Comparison of ENCODE assay signal across 23 cellular contexts in the genomic region with DNA sequence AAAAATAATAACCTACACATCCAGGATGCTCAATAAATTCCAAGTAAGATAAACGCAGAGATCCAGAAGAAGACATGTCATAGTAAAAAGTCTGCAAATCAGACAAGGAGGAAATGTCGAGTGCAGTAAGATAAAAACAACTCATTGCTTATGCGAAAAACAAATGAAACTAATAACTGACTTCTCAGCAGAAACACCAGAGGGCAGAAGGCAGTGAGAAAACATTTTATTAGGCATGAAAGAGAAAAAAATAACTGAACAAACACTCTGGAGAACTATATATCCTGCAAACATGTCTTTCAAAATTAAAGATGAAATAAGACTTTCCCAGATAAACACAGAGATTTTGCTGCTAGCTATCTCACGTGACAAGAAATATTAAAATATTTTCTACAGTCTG.
DNase-seq lines count a peak whose midpoint lies in the region; ATAC-seq, FAIRE-seq and TF ChIP-seq lines count a peak whose summit lies in the region.
"Had no signal": no experiment of that assay in that cellular context is flagged by ENCODE, and none has a peak within 500 bp of the region (broad histone marks: within the 10 kb centered on the region; RNA-seq: fewer than 3 reads in every experiment).

No MANE protein-coding gene starts in this region.

- no peaks in the 10 kb centered on the region for H3K27me3 ChIP-seq in bronchial epithelial cell (ENCODE audit: control insufficient read depth, insufficient read depth, low read length)
- H3K27me3 ChIP-seq: BE2C, body of pancreas, heart left ventricle, pancreas, uterus had no signal

- peaks cover 7% of the 10 kb centered on the region for H3K9me3 Mint-ChIP-seq in neural crest cell
- H3K9me3 Mint-ChIP-seq in natural killer cell treated with Interleukin-12 subunit alpha and Interleukin-12 subunit beta and Interleukin-15 and Interleukin-18, amount 100 ng/mL, for 72 hours, result no peaks in the 10 kb centered on the region
- H3K9me3 Mint-ChIP-seq: activated naive CD4-positive, alpha-beta T cell treated with anti-CD3 and anti-CD28 coated beads for 36 hours had no signal

- no peaks in the 10 kb centered on the region for H3K36me3 ChIP-seq in bronchial epithelial cell (ENCODE audit: control insufficient read depth, insufficient read depth, low read length)
- H3K36me3 ChIP-seq: BE2C, heart left ventricle, pancreas, uterus had no signal

- H3K27ac Mint-ChIP-seq in neural crest cell (ENCODE audit: unreplicated experiment), result no peak overlapping the region
- H3K27ac Mint-ChIP-seq in natural killer cell treated with Interleukin-12 subunit alpha and Interleukin-12 subunit beta and Interleukin-15 and Interleukin-18, amount 100 ng/mL, for 72 hours, result no peak overlapping the region
- H3K27ac Mint-ChIP-seq: activated naive CD4-positive, alpha-beta T cell treated with anti-CD3 and anti-CD28 coated beads for 36 hours had no signal

- TF ChIP-seq EP300 in Ishikawa (IDR thresholded peaks at IDR 0.05; ENCODE audit: borderline replicate concordance), result no peak

- TF ChIP-seq CTCF in AG10803 (conservative IDR thresholded peaks at IDR 0.05; ENCODE audit: low read length), result peak; percentile 45
- TF ChIP-seq CTCF in bronchial epithelial cell (IDR thresholded peaks at IDR 0.05; ENCODE audit: insufficient read depth, low read length, severe bottlenecking), result peak; percentile 4
- peak; percentile 31 for TF ChIP-seq CTCF in neural crest cell (conservative IDR thresholded peaks at IDR 0.05)

- H3K4me3 ChIP-seq in AG10803 (ENCODE audit: low read length) (no peak overlapping the region), bronchial epithelial cell (ENCODE audit: low read depth, low read length) (no peak overlapping the region)
- H3K4me3 ChIP-seq: body of pancreas, heart left ventricle, pancreas, uterus had no signal

- DNase-seq in AG10803 (ENCODE audit: low read depth) (no peak), bronchial epithelial cell (ENCODE audit: low read depth) (peak; percentile 7), neural crest cell (ENCODE audit: low read depth, low spot score) (no peak), germinal center (ENCODE audit: low spot score) (no peak), superior temporal gyrus (ENCODE audit: extremely low spot score) (no peak), GM19240 (ENCODE audit: insufficient read length, low spot score) (no peak)
- no peak for DNase-seq in natural killer cell treated with Interleukin-12 subunit alpha and Interleukin-12 subunit beta and Interleukin-15 and Interleukin-18, amount 100 ng/mL, for 72 hours (ENCODE audit: low spot score)
- DNase-seq: activated CD4-positive, alpha-beta T cell treated with anti-CD3 and anti-CD28 coated beads, Interleukin-2, amount 50 U/mL, for 4 hours; activated naive CD4-positive, alpha-beta T cell treated with anti-CD3 and anti-CD28 coated beads for 36 hours; BE2C; body of pancreas; dermis blood vessel endothelial cell; heart left ventricle; islet precursor cell; NCI-H1694 treated with DMSO at 0.1 percent for 48 hours; NCI-H226; pancreas; RPMI8226; small intestine; stimulated activated CD4-positive, alpha-beta T cell treated with anti-CD3 and anti-CD28 coated beads, Interleukin-4, amount 100 ng/mL, for 4 hours; uterus had no signal

- ATAC-seq in natural killer cell treated with Interleukin-12 subunit alpha and Interleukin-12 subunit beta and Interleukin-15 and Interleukin-18, amount 100 ng/mL, for 72 hours, result no peak
- ATAC-seq: body of pancreas, heart left ventricle, pancreas had no signal

- TF ChIP-seq RAD21 in Ishikawa (IDR thresholded peaks at IDR 0.05; ENCODE audit: low read depth), result peak; percentile 15; the same call in 1 of the 2 replicates

- no peaks in the 10 kb centered on the region for H3K27me3 Mint-ChIP-seq in neural crest cell (ENCODE audit: low read depth)
- no peaks in the 10 kb centered on the region for H3K27me3 Mint-ChIP-seq in natural killer cell treated with Interleukin-12 subunit alpha and Interleukin-12 subunit beta and Interleukin-15 and Interleukin-18, amount 100 ng/mL, for 72 hours

- no peak overlapping the region for H3K4me3 Mint-ChIP-seq in neural crest cell
- no peak overlapping the region for H3K4me3 Mint-ChIP-seq in natural killer cell treated with Interleukin-12 subunit alpha and Interleukin-12 subunit beta and Interleukin-15 and Interleukin-18, amount 100 ng/mL, for 72 hours
- H3K4me3 Mint-ChIP-seq: activated naive CD4-positive, alpha-beta T cell treated with anti-CD3 and anti-CD28 coated beads for 36 hours had no signal

- FAIRE-seq in bronchial epithelial cell (lab: Jason Lieb, UNC), result no peak
- FAIRE-seq: G401.6, pancreas had no signal

- peaks cover 7% of the 10 kb centered on the region for H3K4me1 Mint-ChIP-seq in neural crest cell
- H3K4me1 Mint-ChIP-seq in natural killer cell treated with Interleukin-12 subunit alpha and Interleukin-12 subunit beta and Interleukin-15 and Interleukin-18, amount 100 ng/mL, for 72 hours (ENCODE audit: low read depth in 2 of 2), result no peaks in the 10 kb centered on the region

- H3K36me3 Mint-ChIP-seq in neural crest cell (ENCODE audit: low read depth), result peaks cover 3% of the 10 kb centered on the region
- H3K36me3 Mint-ChIP-seq in natural killer cell treated with Interleukin-12 subunit alpha and Interleukin-12 subunit beta and Interleukin-15 and Interleukin-18, amount 100 ng/mL, for 72 hours, result no peaks in the 10 kb centered on the region

TF ChIP-seq in Ishikawa, 13 proteins besides CTCF, POLR2A, EP300 and RAD21:
- no peak for TF ChIP-seq EGR1 (IDR thresholded peaks at IDR 0.05)
- TF ChIP-seq, protein P1, sequence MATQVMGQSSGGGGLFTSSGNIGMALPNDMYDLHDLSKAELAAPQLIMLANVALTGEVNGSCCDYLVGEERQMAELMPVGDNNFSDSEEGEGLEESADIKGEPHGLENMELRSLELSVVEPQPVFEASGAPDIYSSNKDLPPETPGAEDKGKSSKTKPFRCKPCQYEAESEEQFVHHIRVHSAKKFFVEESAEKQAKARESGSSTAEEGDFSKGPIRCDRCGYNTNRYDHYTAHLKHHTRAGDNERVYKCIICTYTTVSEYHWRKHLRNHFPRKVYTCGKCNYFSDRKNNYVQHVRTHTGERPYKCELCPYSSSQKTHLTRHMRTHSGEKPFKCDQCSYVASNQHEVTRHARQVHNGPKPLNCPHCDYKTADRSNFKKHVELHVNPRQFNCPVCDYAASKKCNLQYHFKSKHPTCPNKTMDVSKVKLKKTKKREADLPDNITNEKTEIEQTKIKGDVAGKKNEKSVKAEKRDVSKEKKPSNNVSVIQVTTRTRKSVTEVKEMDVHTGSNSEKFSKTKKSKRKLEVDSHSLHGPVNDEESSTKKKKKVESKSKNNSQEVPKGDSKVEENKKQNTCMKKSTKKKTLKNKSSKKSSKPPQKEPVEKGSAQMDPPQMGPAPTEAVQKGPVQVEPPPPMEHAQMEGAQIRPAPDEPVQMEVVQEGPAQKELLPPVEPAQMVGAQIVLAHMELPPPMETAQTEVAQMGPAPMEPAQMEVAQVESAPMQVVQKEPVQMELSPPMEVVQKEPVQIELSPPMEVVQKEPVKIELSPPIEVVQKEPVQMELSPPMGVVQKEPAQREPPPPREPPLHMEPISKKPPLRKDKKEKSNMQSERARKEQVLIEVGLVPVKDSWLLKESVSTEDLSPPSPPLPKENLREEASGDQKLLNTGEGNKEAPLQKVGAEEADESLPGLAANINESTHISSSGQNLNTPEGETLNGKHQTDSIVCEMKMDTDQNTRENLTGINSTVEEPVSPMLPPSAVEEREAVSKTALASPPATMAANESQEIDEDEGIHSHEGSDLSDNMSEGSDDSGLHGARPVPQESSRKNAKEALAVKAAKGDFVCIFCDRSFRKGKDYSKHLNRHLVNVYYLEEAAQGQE (IDR thresholded peaks at IDR 0.05; ENCODE audit: low read depth), result no peak
- TF ChIP-seq ZBTB7A (IDR thresholded peaks at IDR 0.05; ENCODE audit: low read depth), result no peak
- TF ChIP-seq TAF1 (IDR thresholded peaks at IDR 0.05; ENCODE audit: low read depth), result no peak
- TF ChIP-seq, protein P2, sequence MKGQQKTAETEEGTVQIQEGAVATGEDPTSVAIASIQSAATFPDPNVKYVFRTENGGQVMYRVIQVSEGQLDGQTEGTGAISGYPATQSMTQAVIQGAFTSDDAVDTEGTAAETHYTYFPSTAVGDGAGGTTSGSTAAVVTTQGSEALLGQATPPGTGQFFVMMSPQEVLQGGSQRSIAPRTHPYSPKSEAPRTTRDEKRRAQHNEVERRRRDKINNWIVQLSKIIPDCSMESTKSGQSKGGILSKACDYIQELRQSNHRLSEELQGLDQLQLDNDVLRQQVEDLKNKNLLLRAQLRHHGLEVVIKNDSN (IDR thresholded peaks at IDR 0.05), result no peak
- TF ChIP-seq FOXM1 (IDR thresholded peaks at IDR 0.05; ENCODE audit: borderline replicate concordance, low read depth), result no peak
- TF ChIP-seq TEAD4 (IDR thresholded peaks at IDR 0.05), result no peak
